Comparison of ENCODE assay signal across 1 cellular context in the genomic region with DNA sequence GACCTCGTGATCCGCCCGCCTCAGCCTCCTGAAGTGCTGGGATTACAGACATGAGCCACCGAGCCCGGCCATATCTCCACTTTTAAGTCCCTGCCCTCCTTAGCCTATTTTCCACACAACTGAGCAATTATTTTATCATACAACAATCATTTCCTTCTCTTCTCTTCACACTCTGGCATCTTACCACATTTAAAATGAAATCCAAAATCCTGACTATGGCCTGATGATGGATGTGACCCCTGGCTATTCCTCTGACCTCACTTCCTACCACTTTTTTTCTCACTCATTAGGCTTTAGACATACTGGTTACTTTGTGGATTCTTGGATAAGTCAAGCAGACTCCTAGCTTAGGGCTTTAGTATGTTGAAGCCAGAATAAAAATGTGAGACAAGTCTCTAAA.
A peak's percentile ranks its signal among the peaks of the same experiment; 100 is the strongest.
TF ChIP-seq lines count a peak whose summit lies in the region.

No MANE protein-coding gene starts in this region.

TF ChIP-seq in K562, 482 proteins besides CTCF, POLR2A, EP300 and RAD21 (continued from another document):
- TF ChIP-seq PCBP1 (IDR thresholded peaks at IDR 0.05; ENCODE audit: low read depth, low read length, poor library complexity, severe bottlenecking) (no peak), TCFL5 (CRISPR knock-in tag; conservative IDR thresholded peaks at IDR 0.05) (no peak), HNRNPL (IDR thresholded peaks at IDR 0.05; ENCODE audit: low read depth, low read length) (no peak), ZNF639 (CRISPR knock-in tag; conservative IDR thresholded peaks at IDR 0.05 in 1 of 2, IDR thresholded peaks at IDR 0.05 in 1 of 2) (no peak), CXXC5 (CRISPR knock-in tag; IDR thresholded peaks at IDR 0.05) (0 out of 2 replicates have a peak, but pooled peaks have one; percentile 10)
- TF ChIP-seq, protein P1, sequence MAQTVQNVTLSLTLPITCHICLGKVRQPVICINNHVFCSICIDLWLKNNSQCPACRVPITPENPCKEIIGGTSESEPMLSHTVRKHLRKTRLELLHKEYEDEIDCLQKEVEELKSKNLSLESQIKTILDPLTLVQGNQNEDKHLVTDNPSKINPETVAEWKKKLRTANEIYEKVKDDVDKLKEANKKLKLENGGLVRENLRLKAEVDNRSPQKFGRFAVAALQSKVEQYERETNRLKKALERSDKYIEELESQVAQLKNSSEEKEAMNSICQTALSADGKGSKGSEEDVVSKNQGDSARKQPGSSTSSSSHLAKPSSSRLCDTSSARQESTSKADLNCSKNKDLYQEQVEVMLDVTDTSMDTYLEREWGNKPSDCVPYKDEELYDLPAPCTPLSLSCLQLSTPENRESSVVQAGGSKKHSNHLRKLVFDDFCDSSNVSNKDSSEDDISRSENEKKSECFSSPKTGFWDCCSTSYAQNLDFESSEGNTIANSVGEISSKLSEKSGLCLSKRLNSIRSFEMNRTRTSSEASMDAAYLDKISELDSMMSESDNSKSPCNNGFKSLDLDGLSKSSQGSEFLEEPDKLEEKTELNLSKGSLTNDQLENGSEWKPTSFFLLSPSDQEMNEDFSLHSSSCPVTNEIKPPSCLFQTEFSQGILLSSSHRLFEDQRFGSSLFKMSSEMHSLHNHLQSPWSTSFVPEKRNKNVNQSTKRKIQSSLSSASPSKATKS (CRISPR knock-in tag; IDR thresholded peaks at IDR 0.05) = no peak
TF ChIP-seq in K562: peak in this region for 1.
